1 cellular context compared by ENCODE assay signal in genomic region chr12:66467932-66468331, GRCh38.
A peak's percentile ranks its signal among the peaks of the same experiment; 100 is the strongest.
TF ChIP-seq lines count a peak whose summit lies in the region.

No MANE protein-coding gene starts in this region.

TF ChIP-seq in K562, 482 proteins besides CTCF, POLR2A, EP300 and RAD21:
- TF ChIP-seq NFYB (IDR thresholded peaks at IDR 0.05; ENCODE audit: extremely low read depth, insufficient read length) (peak; percentile 40), ZBTB34 (CRISPR knock-in tag; IDR thresholded peaks at IDR 0.05) (no peak), RBFOX2 (IDR thresholded peaks at IDR 0.05; ENCODE audit: low read depth, low read length) (no peak), HCFC1 (IDR thresholded peaks at IDR 0.05; ENCODE audit: low read depth, low read length) (peak; percentile 67), MCM2 (IDR thresholded peaks at IDR 0.05; ENCODE audit: low read depth) (no peak), SIX5 (IDR thresholded peaks at IDR 0.05; ENCODE audit: borderline replicate concordance in 1 of 2, insufficient read depth in 1 of 2, low read depth in 1 of 2, low read length in 2 of 2) (peak in 1 of 2 experiments; percentile 22; a peak in 1 of 4 replicates), YY1 (IDR thresholded peaks at IDR 0.05; ENCODE audit: borderline replicate concordance in 1 of 3, control insufficient read depth in 1 of 3, extremely low read depth in 1 of 3, insufficient read depth in 3 of 3, insufficient read length in 1 of 3, insufficient replicate concordance in 2 of 3, low read depth in 1 of 3, low read length in 2 of 3) (peak in 2 of 3 experiments; percentile 37 to 78)
